25 cellular contexts compared by ENCODE assay signal in the genomic region with DNA sequence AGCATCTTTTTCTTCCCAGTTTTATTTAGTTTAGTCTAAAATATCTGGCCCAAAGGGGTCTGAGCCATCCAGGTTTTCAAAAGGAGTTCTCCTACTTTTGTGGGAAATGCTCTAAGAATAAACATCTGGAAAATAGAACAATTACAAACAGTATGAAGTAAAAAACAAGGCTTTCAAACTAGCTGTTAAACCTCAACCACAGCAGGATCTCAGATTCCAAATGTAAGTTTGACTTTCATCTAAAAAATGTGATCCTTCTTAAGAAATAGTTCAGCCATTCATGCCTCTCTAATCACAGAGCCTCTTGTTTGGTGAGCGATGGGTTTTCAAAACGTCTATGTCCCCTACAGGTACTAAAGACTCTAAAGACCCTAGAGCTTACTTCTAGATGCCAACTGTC.
"Had no signal": no experiment of that assay in that cellular context is flagged by ENCODE, and none has a peak within 500 bp of the region (broad histone marks: within the 10 kb centered on the region; RNA-seq: fewer than 3 reads in every experiment).

No MANE protein-coding gene starts in this region.

- H3K4me1 ChIP-seq: esophagus squamous epithelium, foreskin keratinocyte, left lung, psoas muscle, sigmoid colon, testis had no signal

- H3K27me3 ChIP-seq: esophagus squamous epithelium, foreskin keratinocyte, gastroesophageal sphincter, heart right ventricle, left lung, ovary, sigmoid colon, spleen, testis, tibial artery had no signal

- H3K9me3 ChIP-seq: ovary, testis had no signal

- H3K36me3 ChIP-seq: esophagus squamous epithelium, gastroesophageal sphincter, heart right ventricle, left lung, ovary, sigmoid colon, spleen, tibial artery had no signal

- H3K27ac ChIP-seq: esophagus squamous epithelium, foreskin keratinocyte, gastroesophageal sphincter, heart right ventricle, left lung, ovary, psoas muscle, sigmoid colon, skin epidermis, spleen, testis, tibial artery had no signal

- H3K4me3 ChIP-seq: esophagus squamous epithelium, gastroesophageal sphincter, heart right ventricle, left lung, ovary, psoas muscle, sigmoid colon, skin epidermis, spleen, testis, tibial artery had no signal

- DNase-seq: cortex of kidney; effector memory CD8-positive, alpha-beta T cell; erythroblast; esophagus squamous epithelium; foreskin keratinocyte; glutamatergic neuron; heart right ventricle; hippocampal formation; left cardiac atrium; left lung; natural killer cell; occipital lobe; ovary; psoas muscle; sigmoid colon; spleen; stimulated activated CD4-positive, alpha-beta T cell treated with anti-CD3 and anti-CD28 coated beads, Interleukin-4, amount 100 ng/mL, for 4 hours; stimulated activated naive CD8-positive, alpha-beta T cell treated with anti-CD3 and anti-CD28 coated beads, Interleukin-15, Interleukin-2, amounts not matched to agents 100 U/mL and 50 U/mL, for 24 hours; substantia nigra; testis; tibial artery had no signal

- ATAC-seq: effector memory CD8-positive, alpha-beta T cell; foreskin keratinocyte; gastroesophageal sphincter; heart right ventricle; left cardiac atrium; left lung; natural killer cell; psoas muscle; right cardiac atrium; stimulated activated memory B cell treated with anti-CD40 and anti-IgM and Interleukin-4, amounts not matched to agents 10 μg/mL and 1 μg/mL and 100 μg/mL, for 72 hours; stimulated activated naive CD8-positive, alpha-beta T cell treated with anti-CD3 and anti-CD28 coated beads, Interleukin-15, Interleukin-2, amounts not matched to agents 100 U/mL and 50 U/mL, for 24 hours had no signal
